ENCODE assay signal across 8 cellular contexts in genomic region chr16:20901441-20902112, GRCh38. TPM values are rescaled to one million over a fixed set of nuclear protein-coding genes. Genes with fewer than 3 reads are reported as not detected.
DNase-seq lines count a peak whose midpoint lies in the region; ATAC-seq and TF ChIP-seq lines count a peak whose summit lies in the region.

No MANE protein-coding gene starts in this region.

- H2AFZ ChIP-seq in neural cell (ENCODE audit: low read depth, low read length), result peak overlapping the region; percentile 83

- H3K4me3 ChIP-seq in neural cell (ENCODE audit: low read length), result peak overlapping the region; percentile 83

- no peaks in the 10 kb centered on the region for H3K36me3 ChIP-seq in neural cell (ENCODE audit: insufficient read depth, low read length)

- DNase-seq in D341Med (ENCODE audit: low spot score), result peak; percentile 33
- DNase-seq in NCI-H69 (lab: John Stamatoyannopoulos, UW), result peak; percentile 64
- DNase-seq in activated T-cell treated with anti-CD3 and anti-CD28 coated beads, Interleukin-2, amount 50 U/mL, for 72 hours, result peak; percentile 12 to 18
- DNase-seq in foreskin melanocyte, result peak; percentile 24
- no peak for DNase-seq in T-helper 9 cell

- peaks cover 71% of the 10 kb centered on the region for H3K4me1 Mint-ChIP-seq in activated T-cell treated with anti-CD3 and anti-CD28 coated beads, Interleukin-2, amount 50 U/mL, for 72 hours (ENCODE audit: low read depth)

- H3K36me3 Mint-ChIP-seq in activated T-cell treated with anti-CD3 and anti-CD28 coated beads, Interleukin-2, amount 50 U/mL, for 72 hours (ENCODE audit: insufficient read depth in 2 of 2), result peaks cover 10 to 19% of the 10 kb centered on the region in 2 donors

- no peak for TF ChIP-seq CTCF in neural cell (IDR thresholded peaks at IDR 0.05; ENCODE audit: poor library complexity, severe bottlenecking)

- no peaks in the 10 kb centered on the region for H3K9me3 ChIP-seq in neural cell (ENCODE audit: low read length)

- H3K4me2 ChIP-seq in neural cell (ENCODE audit: low read length), result peak overlapping the region; percentile 87

- no peaks in the 10 kb centered on the region for H3K9me3 Mint-ChIP-seq in activated T-cell treated with anti-CD3 and anti-CD28 coated beads, Interleukin-2, amount 50 U/mL, for 72 hours

- H3K27ac ChIP-seq in neural cell (ENCODE audit: low read length), result peak overlapping the region; percentile 100

- H4K20me1 ChIP-seq in neural cell (ENCODE audit: insufficient read depth), result no peaks in the 10 kb centered on the region

- ATAC-seq in GM21515 (IDR thresholded peaks at IDR 0.05; ENCODE audit: unreplicated experiment) (peak; percentile 8), HG02798 (IDR thresholded peaks at IDR 0.05; ENCODE audit: poor library complexity, unreplicated experiment) (no peak)
- ATAC-seq in activated T-cell treated with anti-CD3 and anti-CD28 coated beads, Interleukin-2, amount 50 U/mL, for 72 hours (replicated peaks in 1 of 2), result no peak

- H3K9ac ChIP-seq in neural cell (ENCODE audit: low read length), result peak overlapping the region; percentile 99

- H3K4me3 Mint-ChIP-seq in activated T-cell treated with anti-CD3 and anti-CD28 coated beads, Interleukin-2, amount 50 U/mL, for 72 hours, result peak overlapping the region; percentile 87 to 90

- H3K9me2 ChIP-seq in neural cell (ENCODE audit: insufficient read depth, low read length), result no peaks in the 10 kb centered on the region

- H3F3A ChIP-seq in neural cell (ENCODE audit: insufficient read depth, low read length, poor library complexity, severe bottlenecking), result no peaks in the 10 kb centered on the region

- H3K27me3 Mint-ChIP-seq in activated T-cell treated with anti-CD3 and anti-CD28 coated beads, Interleukin-2, amount 50 U/mL, for 72 hours (ENCODE audit: low read depth), result no peaks in the 10 kb centered on the region

- H3K27ac Mint-ChIP-seq in activated T-cell treated with anti-CD3 and anti-CD28 coated beads, Interleukin-2, amount 50 U/mL, for 72 hours, result peak overlapping the region; percentile 96

- no peak for TF ChIP-seq RAD21 in neural cell (conservative IDR thresholded peaks at IDR 0.05)

- no peak for TF ChIP-seq EP300 in neural cell (conservative IDR thresholded peaks at IDR 0.05; ENCODE audit: poor library complexity, severe bottlenecking)

- no peaks in the 10 kb centered on the region for H3K27me3 ChIP-seq in neural cell (ENCODE audit: insufficient read depth, low read depth, low read length)

- peaks cover 53% of the 10 kb centered on the region for H3K79me2 ChIP-seq in neural cell (replicated peaks; ENCODE audit: insufficient read depth, low read length)

TF ChIP-seq in neural cell, 6 proteins besides CTCF, POLR2A, EP300 and RAD21:
- TF ChIP-seq EZH2 (IDR thresholded peaks at IDR 0.05; ENCODE audit: borderline replicate concordance, insufficient read depth, low read length, poor library complexity, severe bottlenecking), result no peak
- TF ChIP-seq SMC3 (conservative IDR thresholded peaks at IDR 0.05; ENCODE audit: poor library complexity), result no peak
- TF ChIP-seq TAF1 (IDR thresholded peaks at IDR 0.05; ENCODE audit: low read depth), result no peak

RNA-seq across cellular contexts. Expression of gene LYRM1, which starts 1.0 kb away (rescaled TPM):
- total RNA-seq in activated T-cell treated with anti-CD3 and anti-CD28 coated beads, Interleukin-2, amount 50 U/mL, for 72 hours, result 10 to 100 TPM; 31.8 to 44.0 TPM
- polyA plus RNA-seq in neural cell, result 98.7 and 125 TPM in 2 replicates
- 51.9 and 60.8 TPM in 2 replicates for polyA minus RNA-seq in neural cell

RNA-seq across cellular contexts. Expression of gene DCUN1D3, which starts 1.4 kb away (rescaled TPM):
- 1 to 10 TPM; 5.7 to 9.9 TPM for total RNA-seq in activated T-cell treated with anti-CD3 and anti-CD28 coated beads, Interleukin-2, amount 50 U/mL, for 72 hours
- 9.2 and 11.5 TPM in 2 replicates for polyA plus RNA-seq in neural cell
- polyA minus RNA-seq in neural cell, result 25.8 and 27.6 TPM in 2 replicates
